In the genomic region with DNA sequence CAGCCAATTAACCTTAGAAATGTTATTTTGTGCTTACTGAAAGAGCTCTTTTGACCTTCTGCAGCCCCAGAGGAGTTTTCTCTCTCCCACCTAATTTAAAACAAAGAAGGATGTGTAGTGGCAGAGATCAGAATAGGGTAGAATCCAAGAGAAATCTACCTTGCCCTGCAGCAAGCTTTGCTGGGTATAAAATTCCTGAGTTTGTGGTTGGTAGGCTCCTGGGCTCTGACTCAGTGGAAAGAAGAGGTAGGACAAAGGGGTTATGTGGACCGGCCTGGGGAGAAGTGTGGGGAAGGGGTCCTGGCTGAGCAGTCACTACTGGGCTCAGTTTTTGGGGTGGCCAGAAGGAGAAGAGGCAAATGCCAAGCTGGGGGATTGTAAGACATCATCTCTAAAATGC, we compare ENCODE assay signal across 2 cellular contexts.
TF ChIP-seq lines count a peak whose summit lies in the region.

No MANE protein-coding gene starts in this region.

TF ChIP-seq in HCT116, 20 proteins besides CTCF, POLR2A, EP300 and RAD21:
- TF ChIP-seq CBX3 (IDR thresholded peaks at IDR 0.05; ENCODE audit: low read depth) (0 out of 2 replicates have a peak, but pooled peaks have one; percentile 11), SIN3A (IDR thresholded peaks at IDR 0.05; ENCODE audit: low read depth) (no peak), ZBTB33 (IDR thresholded peaks at IDR 0.05; ENCODE audit: extremely low read depth, insufficient replicate concordance, low read length) (no peak), POLR2AphosphoS5 (IDR thresholded peaks at IDR 0.05; ENCODE audit: low read depth, low read length) (no peak), ZFX (IDR thresholded peaks at IDR 0.05) (no peak), ELF1 (IDR thresholded peaks at IDR 0.05; ENCODE audit: borderline replicate concordance, low read depth) (no peak), JUND (IDR thresholded peaks at IDR 0.05) (no peak)
TF ChIP-seq in HCT116: peak in this region for 1.

TF ChIP-seq in IMR-90, 13 proteins besides CTCF, POLR2A, EP300 and RAD21:
- TF ChIP-seq ELK1 (IDR thresholded peaks at IDR 0.05; ENCODE audit: borderline replicate concordance, low read depth, low read length) (no peak), SMC3 (IDR thresholded peaks at IDR 0.05; ENCODE audit: low read depth, low read length) (no peak), MAZ (IDR thresholded peaks at IDR 0.05; ENCODE audit: borderline replicate concordance, low read depth, low read length) (no peak), MAFK (IDR thresholded peaks at IDR 0.05; ENCODE audit: low read depth, low read length) (no peak), USF2 (IDR thresholded peaks at IDR 0.05; ENCODE audit: low read depth, low read length) (no peak), CEBPB (IDR thresholded peaks at IDR 0.05; ENCODE audit: low read depth, low read length) (no peak), FOS (IDR thresholded peaks at IDR 0.05; ENCODE audit: low read depth, low read length) (no peak), NFE2L2 (IDR thresholded peaks at IDR 0.05; ENCODE audit: low read depth, low read length) (no peak), BHLHE40 (IDR thresholded peaks at IDR 0.05; ENCODE audit: low read depth, low read length) (no peak), CHD1 (IDR thresholded peaks at IDR 0.05; ENCODE audit: low read depth, low read length) (no peak), MXI1 (IDR thresholded peaks at IDR 0.05; ENCODE audit: borderline replicate concordance, low read depth, low read length) (no peak), RFX5 (IDR thresholded peaks at IDR 0.05; ENCODE audit: low read depth, low read length) (no peak), RCOR1 (IDR thresholded peaks at IDR 0.05; ENCODE audit: insufficient replicate concordance, low read length) (no peak)
